ENCODE assay signal across 30 cellular contexts in the genomic region with DNA sequence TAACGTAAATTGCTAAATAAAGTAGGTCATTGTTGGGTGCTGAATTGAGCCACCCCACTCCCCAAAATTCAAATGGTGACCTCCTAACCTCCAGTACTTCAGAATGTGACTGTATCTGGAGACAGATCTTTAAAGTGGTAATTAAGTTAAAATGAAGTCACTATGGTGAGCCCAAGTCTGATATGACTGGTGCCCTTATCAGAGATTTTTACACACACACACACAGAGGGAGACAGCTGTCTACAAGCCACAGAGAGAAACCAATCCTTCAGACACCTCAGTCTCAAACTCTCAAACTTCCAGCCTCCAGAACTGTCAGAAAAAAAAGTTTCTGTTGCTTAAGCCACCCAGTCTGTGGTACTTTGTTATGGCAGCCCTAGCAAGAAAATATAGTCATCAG.
"Had no signal": no experiment of that assay in that cellular context is flagged by ENCODE, and none has a peak within 500 bp of the region (broad histone marks: within the 10 kb centered on the region; RNA-seq: fewer than 3 reads in every experiment).

No MANE protein-coding gene starts in this region.

- H3K27me3 ChIP-seq: adrenal gland, body of pancreas, colonic mucosa, esophagus squamous epithelium, gastrocnemius medialis, heart left ventricle had no signal

- H3K4me1 ChIP-seq: adrenal gland, body of pancreas, colonic mucosa, esophagus squamous epithelium, gastrocnemius medialis had no signal

- H3K27ac ChIP-seq: adrenal gland, body of pancreas, colonic mucosa, epithelial cell of prostate, esophagus squamous epithelium, gastrocnemius medialis, heart left ventricle had no signal

- ATAC-seq: activated CD4-positive, alpha-beta T cell treated with anti-CD3 and anti-CD28 coated beads for 36 hours; activated CD8-positive, alpha-beta memory T cell treated with anti-CD3 and anti-CD28 coated beads, Interleukin-2, amount 10 ng/mL, durations not matched to agents 7 days and 5 days; activated CD8-positive, alpha-beta T cell treated with anti-CD3 and anti-CD28 coated beads, Interleukin-2, amount 10 ng/mL, durations not matched to agents 7 days and 5 days; activated naive CD8-positive, alpha-beta T cell treated with anti-CD3 and anti-CD28 coated beads, Interleukin-2, amount 50 U/mL, for 24 hours; body of pancreas; gastrocnemius medialis; heart left ventricle; T-helper 17 cell had no signal

- H3K9me3 ChIP-seq: adrenal gland, body of pancreas, colonic mucosa, esophagus squamous epithelium, gastrocnemius medialis had no signal

- H3K4me3 ChIP-seq: adrenal gland, body of pancreas, colonic mucosa, esophagus squamous epithelium, gastrocnemius medialis, heart left ventricle had no signal

- H3K36me3 ChIP-seq: adrenal gland, colonic mucosa, esophagus squamous epithelium, gastrocnemius medialis, heart left ventricle had no signal

- DNase-seq: activated CD4-positive, alpha-beta memory T cell treated with anti-CD3 and anti-CD28 coated beads for 36 hours; activated CD4-positive, alpha-beta T cell treated with anti-CD3 and anti-CD28 coated beads for 36 hours; activated CD4-positive, alpha-beta T cell treated with anti-CD3 and anti-CD28 coated beads, Interleukin-2, amount 10 ng/mL, durations not matched to agents 24 days and 14 days; activated CD4-positive, CD25-positive, alpha-beta regulatory T cell; activated CD4-positive, CD25-positive, alpha-beta regulatory T cell treated with anti-CD3 and anti-CD28 coated beads, Interleukin-2, amount 50 U/mL, for 72 hours; activated CD8-positive, alpha-beta memory T cell treated with anti-CD3 and anti-CD28 coated beads, Interleukin-2, amount 10 ng/mL, durations not matched to agents 7 days and 5 days; activated CD8-positive, alpha-beta memory T cell treated with anti-CD3 and anti-CD28 coated beads, Interleukin-2, amount 50 U/mL, for 4 hours; activated CD8-positive, alpha-beta T cell treated with anti-CD3 and anti-CD28 coated beads, Interleukin-2, amount 10 ng/mL, durations not matched to agents 7 days and 5 days; activated effector memory CD4-positive, alpha-beta T cell treated with anti-CD3 and anti-CD28 coated beads, Interleukin-2, amount 50 U/mL, for 16 hours; activated naive CD4-positive, alpha-beta T cell treated with anti-CD3 and anti-CD28 coated beads for 36 hours; activated naive CD8-positive, alpha-beta T cell treated with anti-CD3 and anti-CD28 coated beads for 36 hours; activated naive CD8-positive, alpha-beta T cell treated with anti-CD3 and anti-CD28 coated beads, Interleukin-2, amount 50 U/mL, for 24 hours; activated T-cell treated with anti-CD3 and anti-CD28 coated beads, Interleukin-2, amount 50 U/mL, for 1 hour; activated T-cell treated with anti-CD3 and anti-CD28 coated beads, Interleukin-2, amount 50 U/mL, for 48 hours; adrenal gland; amygdala; aorta; body of pancreas; central memory CD4-positive, alpha-beta T cell; cerebellar nuclear complex; colonic mucosa; effector CD8-positive, alpha-beta T cell; esophagus squamous epithelium; foreskin fibroblast; gastrocnemius medialis; glutamatergic neuron; heart left ventricle; T-helper 17 cell; T1000 had no signal
